Comparison of ENCODE assay signal across 22 cellular contexts in the genomic region with DNA sequence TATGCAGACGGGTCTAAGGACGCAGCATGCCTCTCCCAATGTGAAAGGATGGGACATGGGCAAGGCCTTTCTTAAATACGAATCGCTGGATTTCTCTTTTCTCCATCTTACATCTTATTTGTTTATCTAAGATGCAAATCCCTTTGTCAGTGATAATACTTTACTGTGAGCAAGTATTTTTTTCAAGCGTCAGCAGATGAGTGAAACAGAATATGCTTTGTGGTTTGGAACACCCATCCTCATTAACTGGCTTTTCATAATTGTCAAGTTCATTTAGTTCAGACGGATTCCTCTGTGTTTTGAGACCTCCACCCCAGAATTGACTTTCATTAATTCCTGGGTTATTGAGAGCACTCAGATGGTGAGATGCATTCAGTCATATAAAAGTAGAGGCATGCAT.
DNase-seq lines count a peak whose midpoint lies in the region; ATAC-seq and TF ChIP-seq lines count a peak whose summit lies in the region.
"Had no signal": no experiment of that assay in that cellular context is flagged by ENCODE, and none has a peak within 500 bp of the region (broad histone marks: within the 10 kb centered on the region; RNA-seq: fewer than 3 reads in every experiment).

No MANE protein-coding gene starts in this region.

- no peaks in the 10 kb centered on the region for H3K9me2 ChIP-seq in SK-N-SH

- H3K27me3 ChIP-seq in SK-N-SH (ENCODE audit: insufficient read depth) (no peaks in the 10 kb centered on the region), smooth muscle cell (ENCODE audit: low read depth) (no peaks in the 10 kb centered on the region)
- H3K27me3 ChIP-seq: tibial artery had no signal

- CTCF ChIA-PET in SK-N-SH (lab: Yijun Ruan, JAX) (no interaction called here), T-cell (lab: Charles Lee) (no interaction called here)

- POLR2A ChIA-PET in SK-N-SH (lab: Yijun Ruan, JAX) (no interaction called here), T-cell (lab: Charles Lee) (no interaction called here)

- TF ChIP-seq CTCF in SK-N-SH (IDR thresholded peaks at IDR 0.05) (no peak), smooth muscle cell (IDR thresholded peaks at IDR 0.05; ENCODE audit: borderline replicate concordance, insufficient read depth, poor library complexity, severe bottlenecking) (no peak)

- H3K4me3 ChIP-seq in SK-N-SH (ENCODE audit: low read depth in 2 of 2, low read length in 1 of 2) (peak overlapping the region in 1 of 2 experiments; percentile 41; a peak in 3 of 4 replicates), smooth muscle cell (peak overlapping the region; percentile 18)
- H3K4me3 ChIP-seq: coronary artery, lung, tibial artery had no signal

- no peaks in the 10 kb centered on the region for H3K36me3 Mint-ChIP-seq in T-cell
- H3K36me3 Mint-ChIP-seq: naive B cell; stimulated activated effector memory CD8-positive, alpha-beta T cell treated with anti-CD3 and anti-CD28 coated beads, Interleukin-12 subunit alpha, Interleukin-12 subunit beta, amount 100 ng/mL, for 72 hours had no signal

- H3K4me2 ChIP-seq in SK-N-SH (peak overlapping the region; percentile 55), smooth muscle cell (peak overlapping the region; percentile 79)

- ATAC-seq in SK-N-SH treated with all-trans-retinoic acid at 6 μM for 48 hours = no peak
- peak; percentile 7 for ATAC-seq in HG03159 (IDR thresholded peaks at IDR 0.05; ENCODE audit: unreplicated experiment)
- no peak for ATAC-seq in T-cell (replicated peaks in 1 of 4)
- no peak for ATAC-seq in HG02970 (IDR thresholded peaks at IDR 0.05; ENCODE audit: low FRiP score, unreplicated experiment)

- no peak for TF ChIP-seq RAD21 in SK-N-SH (IDR thresholded peaks at IDR 0.05; ENCODE audit: low read length)

- no peaks in the 10 kb centered on the region for H3K79me2 ChIP-seq in SK-N-SH (ENCODE audit: insufficient read depth)
- no peaks in the 10 kb centered on the region for H3K79me2 ChIP-seq in smooth muscle cell (ENCODE audit: low read depth)

- H4K20me1 ChIP-seq in SK-N-SH (ENCODE audit: insufficient read depth) (no peaks in the 10 kb centered on the region), smooth muscle cell (ENCODE audit: low read depth) (no peaks in the 10 kb centered on the region)

- H3K9me3 ChIP-seq in SK-N-SH (no peaks in the 10 kb centered on the region), smooth muscle cell (replicated peaks; ENCODE audit: low read depth) (no peaks in the 10 kb centered on the region)
- H3K9me3 ChIP-seq: tibial artery had no signal

- peak overlapping the region in 1 of 2 experiments; percentile 67; a peak in 2 of 4 replicates for H3K27ac ChIP-seq in SK-N-SH (ENCODE audit: low read depth in 2 of 2, low read length in 1 of 2)
- peak overlapping the region; percentile 65 for H3K27ac ChIP-seq in smooth muscle cell (ENCODE audit: low read depth)
- H3K27ac ChIP-seq: C4-2B, coronary artery, epithelial cell of prostate, tibial artery had no signal

- H3K9ac ChIP-seq in SK-N-SH (peak overlapping the region; percentile 35; the same call in 1 of the 2 replicates), smooth muscle cell (ENCODE audit: low read depth) (peak overlapping the region; percentile 33)

- no peaks in the 10 kb centered on the region for H3K9me3 Mint-ChIP-seq in T-cell
- H3K9me3 Mint-ChIP-seq: H9; naive B cell; stimulated activated effector memory CD8-positive, alpha-beta T cell treated with anti-CD3 and anti-CD28 coated beads, Interleukin-12 subunit alpha, Interleukin-12 subunit beta, amount 100 ng/mL, for 72 hours had no signal

- H3K4me3 Mint-ChIP-seq in T-cell = peak overlapping the region in 2 of 3 donors; percentile 35 to 69
- H3K4me3 Mint-ChIP-seq: H9; naive B cell; stimulated activated effector memory CD8-positive, alpha-beta T cell treated with anti-CD3 and anti-CD28 coated beads, Interleukin-12 subunit alpha, Interleukin-12 subunit beta, amount 100 ng/mL, for 72 hours had no signal

- H3F3A ChIP-seq in SK-N-SH (replicated peaks; ENCODE audit: insufficient read depth) = peaks cover 10% of the 10 kb centered on the region
- no peaks in the 10 kb centered on the region for H3F3A ChIP-seq in smooth muscle cell (ENCODE audit: low read depth)

- no peak for TF ChIP-seq EP300 in SK-N-SH (IDR thresholded peaks at IDR 0.05; ENCODE audit: borderline replicate concordance in 1 of 2, low read depth in 1 of 2, low read length in 1 of 2)

- 87% methylated on average over 6 of the region's 6 CpGs for WGBS in SK-N-SH (ENCODE audit: low lambda C conversion rate)
- WGBS in smooth muscle cell (ENCODE audit: low lambda C conversion rate) = 68% methylated on average over 6 of the region's 6 CpGs

- H3K4me1 ChIP-seq in SK-N-SH (ENCODE audit: control insufficient read depth in 1 of 2, insufficient read depth in 2 of 2, low read depth in 1 of 2, low read length in 1 of 2) (peaks cover 0 to 3% of the 10 kb centered on the region in 2 experiments; a peak in 1 of 4 replicates), smooth muscle cell (ENCODE audit: low read depth) (no peaks in the 10 kb centered on the region)

- peaks cover 0 to 5% (median 0%) of the 10 kb centered on the region in 3 donors for H3K4me1 Mint-ChIP-seq in T-cell
- H3K4me1 Mint-ChIP-seq: naive B cell; stimulated activated effector memory CD8-positive, alpha-beta T cell treated with anti-CD3 and anti-CD28 coated beads, Interleukin-12 subunit alpha, Interleukin-12 subunit beta, amount 100 ng/mL, for 72 hours had no signal

- DNase-seq in SK-N-SH (no peak), T-cell (no peak), smooth muscle cell (lab: John Stamatoyannopoulos, UW; ENCODE audit: unreplicated experiment) (no peak)
- no peak for DNase-seq in effector CD8-positive, alpha-beta T cell (lab: John Stamatoyannopoulos, UW)
- DNase-seq in stimulated activated naive CD4-positive, alpha-beta T cell (lab: John Stamatoyannopoulos, UW) = no peak
- DNase-seq: activated CD4-positive, CD25-positive, alpha-beta regulatory T cell treated with anti-CD3 and anti-CD28 coated beads, Interleukin-2, amount 50 U/mL, for 72 hours; activated CD8-positive, alpha-beta memory T cell treated with anti-CD3 and anti-CD28 coated beads, Interleukin-2, amount 50 U/mL, for 4 hours; H9; naive B cell; NCI-H1105; posterior cingulate gyrus; Right ventricle myocardium superior; T-helper 9 cell; tibial artery had no signal

- H3K36me3 ChIP-seq in SK-N-SH (replicated peaks in 1 of 2; ENCODE audit: control insufficient read depth in 1 of 2, insufficient read depth in 2 of 2, low read length in 1 of 2) = no peaks in the 10 kb centered on the region
- H3K36me3 ChIP-seq in smooth muscle cell (ENCODE audit: low read depth) = no peaks in the 10 kb centered on the region
- H3K36me3 ChIP-seq: tibial artery had no signal

- H3K27ac Mint-ChIP-seq in T-cell = peak overlapping the region in 1 of 2 donors; percentile 36
- H3K27ac Mint-ChIP-seq: H9; stimulated activated effector memory CD8-positive, alpha-beta T cell treated with anti-CD3 and anti-CD28 coated beads, Interleukin-12 subunit alpha, Interleukin-12 subunit beta, amount 100 ng/mL, for 72 hours had no signal

- peak overlapping the region; percentile 53 for H2AFZ ChIP-seq in SK-N-SH (ENCODE audit: low read depth)
- peak overlapping the region; percentile 70 for H2AFZ ChIP-seq in smooth muscle cell (ENCODE audit: low read depth)

- H3K27me3 Mint-ChIP-seq in T-cell = peaks cover 9 to 30% of the 10 kb centered on the region in 2 donors

TF ChIP-seq in SK-N-SH, 30 proteins besides CTCF, POLR2A, EP300 and RAD21:
- TF ChIP-seq, protein P1, sequence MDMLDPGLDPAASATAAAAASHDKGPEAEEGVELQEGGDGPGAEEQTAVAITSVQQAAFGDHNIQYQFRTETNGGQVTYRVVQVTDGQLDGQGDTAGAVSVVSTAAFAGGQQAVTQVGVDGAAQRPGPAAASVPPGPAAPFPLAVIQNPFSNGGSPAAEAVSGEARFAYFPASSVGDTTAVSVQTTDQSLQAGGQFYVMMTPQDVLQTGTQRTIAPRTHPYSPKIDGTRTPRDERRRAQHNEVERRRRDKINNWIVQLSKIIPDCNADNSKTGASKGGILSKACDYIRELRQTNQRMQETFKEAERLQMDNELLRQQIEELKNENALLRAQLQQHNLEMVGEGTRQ (IDR thresholded peaks at IDR 0.05; ENCODE audit: borderline replicate concordance, low read depth, low read length) = no peak
- TF ChIP-seq RXRA (IDR thresholded peaks at IDR 0.05; ENCODE audit: borderline replicate concordance, low read depth) = no peak
- no peak for TF ChIP-seq NRF1 (IDR thresholded peaks at IDR 0.05; ENCODE audit: low read depth, low read length)
- TF ChIP-seq TCF12 (IDR thresholded peaks at IDR 0.05) = no peak
- TF ChIP-seq YY1 (IDR thresholded peaks at IDR 0.05; ENCODE audit: low read depth) = no peak
- TF ChIP-seq RFX5 (IDR thresholded peaks at IDR 0.05; ENCODE audit: low read length) = no peak
- TF ChIP-seq NFIC (IDR thresholded peaks at IDR 0.05; ENCODE audit: borderline replicate concordance) = no peak

TF ChIP-seq in SK-N-SH treated with all-trans-retinoic acid at 6 μM for 48 hours, 23 proteins besides CTCF, POLR2A, EP300 and RAD21 (continues in another document):
- TF ChIP-seq, protein P2, sequence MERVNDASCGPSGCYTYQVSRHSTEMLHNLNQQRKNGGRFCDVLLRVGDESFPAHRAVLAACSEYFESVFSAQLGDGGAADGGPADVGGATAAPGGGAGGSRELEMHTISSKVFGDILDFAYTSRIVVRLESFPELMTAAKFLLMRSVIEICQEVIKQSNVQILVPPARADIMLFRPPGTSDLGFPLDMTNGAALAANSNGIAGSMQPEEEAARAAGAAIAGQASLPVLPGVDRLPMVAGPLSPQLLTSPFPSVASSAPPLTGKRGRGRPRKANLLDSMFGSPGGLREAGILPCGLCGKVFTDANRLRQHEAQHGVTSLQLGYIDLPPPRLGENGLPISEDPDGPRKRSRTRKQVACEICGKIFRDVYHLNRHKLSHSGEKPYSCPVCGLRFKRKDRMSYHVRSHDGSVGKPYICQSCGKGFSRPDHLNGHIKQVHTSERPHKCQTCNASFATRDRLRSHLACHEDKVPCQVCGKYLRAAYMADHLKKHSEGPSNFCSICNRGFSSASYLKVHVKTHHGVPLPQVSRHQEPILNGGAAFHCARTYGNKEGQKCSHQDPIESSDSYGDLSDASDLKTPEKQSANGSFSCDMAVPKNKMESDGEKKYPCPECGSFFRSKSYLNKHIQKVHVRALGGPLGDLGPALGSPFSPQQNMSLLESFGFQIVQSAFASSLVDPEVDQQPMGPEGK (CRISPR knock-in tag; IDR thresholded peaks at IDR 0.05; ENCODE audit: borderline replicate concordance) = no peak
- TF ChIP-seq ISL1 (CRISPR knock-in tag; IDR thresholded peaks at IDR 0.05) = no peak
- TF ChIP-seq SNAI2 (CRISPR knock-in tag; IDR thresholded peaks at IDR 0.05) = no peak
